8 cellular contexts compared by ENCODE assay signal in the genomic region with DNA sequence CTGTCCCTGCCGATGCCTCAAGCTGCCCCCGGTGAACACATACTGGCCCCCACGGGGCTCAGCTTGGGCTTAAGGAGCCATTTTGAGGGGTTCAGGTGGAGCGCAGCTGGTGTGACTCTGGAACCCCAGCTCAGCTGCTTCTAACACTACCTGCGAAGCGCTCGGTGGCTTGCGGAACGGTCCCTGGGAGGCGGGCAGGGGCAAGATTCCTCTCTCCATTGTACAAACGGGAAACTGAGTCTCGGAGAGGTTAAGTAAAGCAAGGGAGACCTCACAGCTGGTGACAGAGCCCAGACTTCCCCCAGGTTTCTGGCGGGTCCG. TPM values are rescaled to one million over a fixed set of nuclear protein-coding genes. Genes with fewer than 3 reads are reported as not detected.
DNase-seq lines count a peak whose midpoint lies in the region; ATAC-seq and TF ChIP-seq lines count a peak whose summit lies in the region.

No MANE protein-coding gene starts in this region.

- H2BK12ac ChIP-seq in mesenchymal stem cell (ENCODE audit: low read length in 2 of 2): peak overlapping the region in 1 of 2 experiments; percentile 35

- no peaks in the 10 kb centered on the region for H3K27me3 ChIP-seq in heart left ventricle
- H3K27me3 ChIP-seq in ascending aorta: no peaks in the 10 kb centered on the region
- peaks cover 0 to 10% of the 10 kb centered on the region in 2 experiments for H3K27me3 ChIP-seq in mesenchymal stem cell (ENCODE audit: control insufficient read depth in 1 of 2, insufficient read depth in 1 of 2, low read length in 2 of 2)
- H3K27me3 ChIP-seq in upper lobe of right lung: no peaks in the 10 kb centered on the region

- WGBS in heart left ventricle, 4 donors: 66 to 78% (median 72%) methylated on average over 13 to 14 of the region's 14 CpGs
- 76% methylated on average over 14 of the region's 14 CpGs for WGBS in mesenchymal stem cell

- H3K79me1 ChIP-seq in mesenchymal stem cell (replicated peaks; ENCODE audit: low read length, poor library complexity, severe bottlenecking): peaks cover 11% of the 10 kb centered on the region

- H3K4me1 ChIP-seq in heart left ventricle (peaks cover 0 to 34% (median 15%) of the 10 kb centered on the region in 12 donors), ascending aorta (peaks cover 10 to 11% of the 10 kb centered on the region in 2 donors), mesenchymal stem cell (ENCODE audit: control insufficient read depth, insufficient read depth, low read depth, low read length) (peaks cover 32% of the 10 kb centered on the region), upper lobe of right lung (peaks cover 15% of the 10 kb centered on the region)

- H3K36me3 ChIP-seq in heart left ventricle (peaks cover 0 to 25% (median 4%) of the 10 kb centered on the region in 9 donors), ascending aorta (peaks cover 0 to 7% of the 10 kb centered on the region in 2 donors), mesenchymal stem cell (ENCODE audit: control insufficient read depth in 1 of 2, insufficient read depth in 2 of 2, low read depth in 1 of 2, low read length in 2 of 2) (peaks cover 0 to 95% of the 10 kb centered on the region in 2 experiments), upper lobe of right lung (peaks cover 8% of the 10 kb centered on the region)

- peak overlapping the region; percentile 74 for H3K9ac ChIP-seq in mesenchymal stem cell (ENCODE audit: low read length)

- H3K27ac ChIP-seq in heart left ventricle (peak overlapping the region in 2 of 12 donors; percentile 53 to 66), ascending aorta (no peak overlapping the region), mesenchymal stem cell (ENCODE audit: low read length, poor library complexity, severe bottlenecking) (no peak overlapping the region), upper lobe of right lung (no peak overlapping the region)

- ATAC-seq in heart left ventricle: no peak
- no peak for ATAC-seq in left cardiac atrium
- no peak for ATAC-seq in upper lobe of right lung
- no peak for ATAC-seq in HG03108 (IDR thresholded peaks at IDR 0.05; ENCODE audit: unreplicated experiment)
- no peak for ATAC-seq in HG02970 (IDR thresholded peaks at IDR 0.05; ENCODE audit: low FRiP score, unreplicated experiment)

- peak overlapping the region; percentile 13 to 69 for H3K4ac ChIP-seq in mesenchymal stem cell (ENCODE audit: low read depth in 1 of 2, low read length in 2 of 2)

- no peak overlapping the region for H3K23ac ChIP-seq in mesenchymal stem cell (ENCODE audit: low read length in 2 of 2)

- no peak overlapping the region for H2AK5ac ChIP-seq in mesenchymal stem cell (ENCODE audit: low read length, severe bottlenecking)

- H3K18ac ChIP-seq in mesenchymal stem cell (ENCODE audit: low read depth in 1 of 2, low read length in 2 of 2): peak overlapping the region; percentile 56 to 85

- no peak overlapping the region for H2AFZ ChIP-seq in mesenchymal stem cell (ENCODE audit: low read depth, low read length)

- DNase-seq in heart left ventricle (no peak), left cardiac atrium (no peak), ascending aorta (ENCODE audit: low spot score in 2 of 2) (no peak), mesenchymal stem cell (no peak), upper lobe of right lung (no peak), AML-193 (lab: John Stamatoyannopoulos, UW) (no peak)

- H3K4me2 ChIP-seq in mesenchymal stem cell (ENCODE audit: low read length, poor library complexity, severe bottlenecking): no peak overlapping the region

- H3K4me3 ChIP-seq in heart left ventricle (peak overlapping the region; percentile 7 to 61 (median 48)), ascending aorta (peak overlapping the region; percentile 56 to 71), mesenchymal stem cell (ENCODE audit: insufficient read depth in 1 of 2, low read depth in 1 of 2, low read length in 2 of 2) (peak overlapping the region in 1 of 2 experiments; percentile 73), upper lobe of right lung (peak overlapping the region; percentile 51)

- no peak overlapping the region for H2BK5ac ChIP-seq in mesenchymal stem cell (ENCODE audit: low read depth, low read length, poor library complexity, severe bottlenecking)

- no peak overlapping the region for H3K14ac ChIP-seq in mesenchymal stem cell (ENCODE audit: low read length in 2 of 2)

- TF ChIP-seq POLR2A in heart left ventricle (IDR thresholded peaks at IDR 0.05): no peak

- H4K91ac ChIP-seq in mesenchymal stem cell (ENCODE audit: low read length): peak overlapping the region; percentile 47

- no peak overlapping the region for H2BK120ac ChIP-seq in mesenchymal stem cell (ENCODE audit: low read depth, low read length)

- intact Hi-C loops in heart left ventricle (cut with DNase I) (loop anchor here in 2 of 10 donors (10.0 kb wide), 1 partner anchor 328 kb away; no protein-coding TSS in a partner anchor), left cardiac atrium (cut with DNase I) (loop anchor here (5.0 to 10.0 kb wide), 2 partner anchors 121 to 328 kb away; a partner anchor contains a TSS), ascending aorta (cut with DNase I) (loop anchor here (5.0 to 10.0 kb wide), 3 partner anchors 74 to 348 kb away; a partner anchor contains a TSS), upper lobe of right lung (cut with DNase I) (loop anchor here (5.0 kb wide), 1 partner anchor 76 kb away; no protein-coding TSS in a partner anchor)

- H4K8ac ChIP-seq in mesenchymal stem cell (ENCODE audit: low read length): peak overlapping the region; percentile 94

- TF ChIP-seq CTCF in heart left ventricle (IDR thresholded peaks at IDR 0.05) (no peak), ascending aorta (IDR thresholded peaks at IDR 0.05) (no peak), upper lobe of right lung (IDR thresholded peaks at IDR 0.05) (no peak)

- peak overlapping the region; percentile 65 for H2BK15ac ChIP-seq in mesenchymal stem cell (ENCODE audit: low read depth, poor library complexity, severe bottlenecking)

- H3K9me3 ChIP-seq in heart left ventricle (no peaks in the 10 kb centered on the region), ascending aorta (no peaks in the 10 kb centered on the region), mesenchymal stem cell (ENCODE audit: control insufficient read depth, low read length) (no peaks in the 10 kb centered on the region), upper lobe of right lung (no peaks in the 10 kb centered on the region)

RNA-seq across cellular contexts. Expression of a gene that starts 11.8 kb away (rescaled TPM):
- total RNA-seq in heart left ventricle (10 to 100 TPM in 8 of 9 donors, 1 to 10 TPM in 1; 9.6 to 30.6 (median 16.5) TPM), left cardiac atrium (10 to 100 TPM; 22.0 to 22.9 TPM), ascending aorta (101 TPM), upper lobe of right lung (31.6 TPM)
- polyA plus RNA-seq in heart left ventricle: 10 to 100 TPM; 25.5 to 31.2 TPM
- 29.0 TPM for polyA plus RNA-seq in mesenchymal stem cell (2013, experiment 1 of 2)
- 27.7 TPM for polyA plus RNA-seq in mesenchymal stem cell (2013, experiment 2 of 2)

RNA-seq across cellular contexts. Expression of a gene that starts 31.5 kb away (rescaled TPM):
- total RNA-seq in heart left ventricle (10 to 100 TPM; 11.3 to 27.5 (median 16.3) TPM), left cardiac atrium (10 to 100 TPM; 15.8 to 17.8 TPM), ascending aorta (73.9 TPM), upper lobe of right lung (27.1 TPM)
- polyA plus RNA-seq in heart left ventricle: 10 to 100 TPM; 14.6 to 18.5 TPM
- 16.2 TPM for polyA plus RNA-seq in mesenchymal stem cell (2013, experiment 1 of 2)
- polyA plus RNA-seq in mesenchymal stem cell (2013, experiment 2 of 2): 14.8 TPM

RNA-seq across cellular contexts. Expression of a gene that starts 31.9 kb away (rescaled TPM):
- 10 to 100 TPM in 6 of 9 donors, 1 to 10 TPM in 3; 5.1 to 26.8 (median 11.0) TPM for total RNA-seq in heart left ventricle
- polyA plus RNA-seq in heart left ventricle: 1 to 10 TPM; 4.0 to 7.5 TPM
- 10 to 100 TPM; 18.9 to 26.9 TPM for total RNA-seq in left cardiac atrium
- 152 TPM for total RNA-seq in ascending aorta
- polyA plus RNA-seq in mesenchymal stem cell (2013, experiment 1 of 2): 1.3 TPM
- 1.0 TPM for polyA plus RNA-seq in mesenchymal stem cell (2013, experiment 2 of 2)
- total RNA-seq in upper lobe of right lung: 82.2 TPM
